Comparison of ENCODE assay signal across 9 cellular contexts in the genomic region with DNA sequence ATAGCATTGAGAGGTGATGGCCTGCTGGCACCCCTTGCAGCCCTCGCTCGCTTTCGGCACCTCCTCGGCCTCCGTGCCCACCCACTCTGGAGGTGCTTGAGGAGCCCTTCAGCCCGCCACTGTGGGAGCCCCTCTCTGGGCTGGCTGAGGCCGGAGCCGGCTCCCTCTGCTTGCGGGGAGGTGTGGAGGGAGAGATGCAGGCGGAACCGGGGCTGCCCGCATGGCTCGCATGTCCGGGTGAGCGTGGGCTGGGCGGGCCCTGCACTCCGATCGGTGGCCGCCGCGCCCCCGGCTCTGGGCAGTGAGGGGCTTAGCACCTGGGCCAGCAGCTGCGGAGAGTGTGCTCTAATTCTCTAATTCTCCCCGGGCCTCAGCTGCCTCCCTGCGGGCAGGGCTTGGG.
"Had no signal": no experiment of that assay in that cellular context is flagged by ENCODE, and none has a peak within 500 bp of the region (broad histone marks: within the 10 kb centered on the region; RNA-seq: fewer than 3 reads in every experiment).

No MANE protein-coding gene starts in this region.

- H3K36me3 ChIP-seq: HAP-1 had no signal

- H3K27me3 Mint-ChIP-seq: IgD-negative memory B cell had no signal

- H3K27ac ChIP-seq: GM23248, HL-60 had no signal

- H3K4me1 ChIP-seq: HAP-1 had no signal

- H3K9me3 Mint-ChIP-seq: IgD-negative memory B cell had no signal

- H3K4me3 Mint-ChIP-seq: HFFc6, IgD-negative memory B cell had no signal

- FAIRE-seq: HepG2 had no signal

- H3K9me3 ChIP-seq: HAP-1 had no signal

- ATAC-seq: HCT116, HepG2 had no signal

- H2AFZ ChIP-seq: GM23248 had no signal

- H3K4me1 Mint-ChIP-seq: IgD-negative memory B cell had no signal

- DNase-seq: GM23248, GOT3, H7, HFFc6 had no signal

- H3K27ac Mint-ChIP-seq: HFFc6, IgD-negative memory B cell had no signal

- H3K9ac ChIP-seq: GM23248 had no signal

- H3K4me3 ChIP-seq: GM23248, HAP-1 had no signal
